Comparison of ENCODE assay signal across 18 cellular contexts in genomic region chr20:8938532-8938931, GRCh38.
DNase-seq lines count a peak whose midpoint lies in the region; ATAC-seq and TF ChIP-seq lines count a peak whose summit lies in the region.
"Had no signal": no experiment of that assay in that cellular context is flagged by ENCODE, and none has a peak within 500 bp of the region (broad histone marks: within the 10 kb centered on the region; RNA-seq: fewer than 3 reads in every experiment).

No MANE protein-coding gene starts in this region.

- DNase-seq in EH (ENCODE audit: low read depth) (peak; percentile 5), M059J (ENCODE audit: low read depth) (peak; percentile 48), osteoblast (ENCODE audit: insufficient read length, low spot score, missing footprints) (peak; percentile 39), caudate nucleus (lab: John Stamatoyannopoulos, UW) (no peak), cortex of kidney (lab: John Stamatoyannopoulos, UW) (no peak)
- DNase-seq: 8988T; AML-193; Caco-2; Calu3; CD4-positive, alpha-beta T cell; CD8-positive, alpha-beta T cell; DMS79 treated with DMSO at 0.1 percent for 48 hours; EL; GDM1 had no signal

- no peak overlapping the region for H3K4me3 ChIP-seq in osteoblast (ENCODE audit: insufficient read depth, low read length)
- H3K4me3 ChIP-seq: BLaER1 treated with 17β-estradiol and CSF1 and Interleukin-3, amounts not matched to agents 10 nM and 100 nM; GM12878 had no signal

- peaks cover 2% of the 10 kb centered on the region for H3K4me1 ChIP-seq in osteoblast (ENCODE audit: insufficient read depth, low read length)
- H3K4me1 ChIP-seq: Caco-2 had no signal

- ATAC-seq in GM19455 (IDR thresholded peaks at IDR 0.05; ENCODE audit: unreplicated experiment) = no peak
- ATAC-seq: CD8-positive, alpha-beta T cell; GM12878 had no signal

- no peak for TF ChIP-seq CTCF in osteoblast (IDR thresholded peaks at IDR 0.05; ENCODE audit: extremely low read depth, low read depth, low read length)

- H3K9me3 ChIP-seq in osteoblast (ENCODE audit: low read depth, low read length) = no peaks in the 10 kb centered on the region
- H3K9me3 ChIP-seq: BLaER1 treated with 17β-estradiol and CSF1 and Interleukin-3, amounts not matched to agents 10 nM and 100 nM; Caco-2 had no signal

- H3K27ac ChIP-seq in osteoblast (ENCODE audit: low read depth, low read length) (no peak overlapping the region), caudate nucleus (ENCODE audit: low read depth, low read length) (no peak overlapping the region)
- H3K27ac ChIP-seq: BLaER1 treated with 17β-estradiol and CSF1 and Interleukin-3, amounts not matched to agents 10 nM and 100 nM; C4-2B had no signal

- H2AFZ ChIP-seq in osteoblast (ENCODE audit: low read length) = no peak overlapping the region

- H3K27me3 ChIP-seq in osteoblast (ENCODE audit: insufficient read depth, low read length) = no peaks in the 10 kb centered on the region
- H3K27me3 ChIP-seq: BLaER1 treated with 17β-estradiol and CSF1 and Interleukin-3, amounts not matched to agents 10 nM and 100 nM had no signal

- no peaks in the 10 kb centered on the region for H4K20me1 ChIP-seq in osteoblast (ENCODE audit: insufficient read depth, low read length)
- H4K20me1 ChIP-seq: BLaER1 treated with 17β-estradiol and CSF1 and Interleukin-3, amounts not matched to agents 10 nM and 100 nM had no signal

- H3K4me2 ChIP-seq in osteoblast (ENCODE audit: insufficient read depth, low read length) = no peak overlapping the region
- H3K4me2 ChIP-seq: BLaER1 treated with 17β-estradiol and CSF1 and Interleukin-3, amounts not matched to agents 10 nM and 100 nM had no signal

- no peaks in the 10 kb centered on the region for H3K36me3 ChIP-seq in osteoblast (ENCODE audit: insufficient read depth, low read length)
- H3K36me3 ChIP-seq: BLaER1 treated with 17β-estradiol and CSF1 and Interleukin-3, amounts not matched to agents 10 nM and 100 nM had no signal

- no peaks in the 10 kb centered on the region for H3K79me2 ChIP-seq in osteoblast (ENCODE audit: insufficient read depth, low read length)

Comparison
In these comparisons a context has a peak if more than half of its experiments do, and no peak if none do; other contexts are left out.
1. DNase-seq: peak in EH (single experiment), M059J (single experiment) and osteoblast (single experiment); none in caudate nucleus (0 of 61) and cortex of kidney (single experiment).